Comparison of ENCODE assay signal across 12 cellular contexts in the genomic region with DNA sequence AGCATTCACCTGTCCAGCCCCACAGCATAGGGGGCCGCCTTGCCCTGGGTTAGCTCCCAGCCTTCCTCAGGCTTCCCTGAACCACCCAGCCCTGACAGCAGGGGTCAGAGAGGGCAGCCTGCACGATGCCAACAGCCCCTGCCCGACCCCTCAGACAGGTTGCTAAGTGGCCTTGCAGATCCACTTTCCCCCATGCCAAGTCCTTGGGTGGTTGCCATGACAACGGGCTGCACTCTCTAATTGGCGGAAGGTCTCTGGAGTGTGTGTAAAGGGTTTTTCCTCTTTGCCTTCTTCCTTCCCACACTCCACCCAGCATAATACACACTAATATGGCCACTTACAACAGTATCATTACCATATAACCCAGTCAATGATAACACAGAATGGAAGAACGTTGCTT.
DNase-seq lines count a peak whose midpoint lies in the region; ATAC-seq and TF ChIP-seq lines count a peak whose summit lies in the region.
"Had no signal": no experiment of that assay in that cellular context is flagged by ENCODE, and none has a peak within 500 bp of the region (broad histone marks: within the 10 kb centered on the region; RNA-seq: fewer than 3 reads in every experiment).

No MANE protein-coding gene starts in this region.

- no peak overlapping the region for H3K4me3 ChIP-seq in left lung
- H3K4me3 ChIP-seq in mammary epithelial cell (replicated peaks in 1 of 3; ENCODE audit: insufficient read depth in 1 of 3, low read depth in 2 of 3, low read length in 3 of 3): no peak overlapping the region

- no peak overlapping the region for H3K4me2 ChIP-seq in mammary epithelial cell (ENCODE audit: insufficient read depth, low read depth, low read length)

- no peaks in the 10 kb centered on the region for H4K20me1 ChIP-seq in mammary epithelial cell (ENCODE audit: insufficient read depth, low read length)

- CTCF ChIA-PET in mammary epithelial cell (lab: Charles Lee; ENCODE audit: low non-redundant PET): no interaction called here

- H3K27ac ChIP-seq in left lung: no peak overlapping the region
- H3K27ac ChIP-seq in mammary epithelial cell (ENCODE audit: insufficient read depth, low read depth, low read length): no peak overlapping the region
- H3K27ac ChIP-seq: RWPE1 had no signal

- H3K36me3 ChIP-seq in left lung (no peaks in the 10 kb centered on the region), mammary epithelial cell (ENCODE audit: insufficient read depth, low read length) (no peaks in the 10 kb centered on the region)

- no peaks in the 10 kb centered on the region for H3K27me3 ChIP-seq in left lung
- H3K27me3 ChIP-seq in mammary epithelial cell (ENCODE audit: insufficient read depth, low read length): peaks cover 8% of the 10 kb centered on the region

- WGBS in mammary epithelial cell (ENCODE audit: low coverage, missing lambda C conversion rate): 56% methylated on average over 6 of the region's 6 CpGs

- DNase-seq in EH (ENCODE audit: low read depth) (peak; percentile 12), NCI-H146 (lab: John Stamatoyannopoulos, UW) (peak; percentile 92), NCI-H748 treated with DMSO at 0.1 percent for 48 hours (lab: John Stamatoyannopoulos, UW) (peak; percentile 93), left lung (peak in 1 of 2 donors; percentile 50), iPS-NIHi11 (ENCODE audit: low spot score) (no peak), mammary epithelial cell (no peak)
- DNase-seq in activated CD8-positive, alpha-beta memory T cell treated with anti-CD3 and anti-CD28 coated beads, Interleukin-2, amount 50 U/mL, for 4 hours: no peak
- DNase-seq: CD4-positive, alpha-beta memory T cell; kidney had no signal

- intact Hi-C loops in left lung (cut with DNase I) (no loop called here), mammary epithelial cell (cut with micrococcal nuclease) (loop anchor here (10.0 kb wide), 1 partner anchor 116 kb away; a partner anchor contains a TSS)

- no peak overlapping the region for H3K9ac ChIP-seq in mammary epithelial cell (ENCODE audit: insufficient read depth, low read length)

- no peaks in the 10 kb centered on the region for H3K79me2 ChIP-seq in mammary epithelial cell (ENCODE audit: insufficient read depth, low read length)

- no peak overlapping the region for H2AFZ ChIP-seq in mammary epithelial cell (ENCODE audit: low read depth, low read length)

- H3K4me1 ChIP-seq in left lung (no peaks in the 10 kb centered on the region), mammary epithelial cell (ENCODE audit: insufficient read depth, low read length) (peaks cover 13% of the 10 kb centered on the region)

- ATAC-seq in left lung (peak; percentile 24), GM21526 (IDR thresholded peaks at IDR 0.05; ENCODE audit: low FRiP score, unreplicated experiment) (no peak)
- ATAC-seq: right cardiac atrium had no signal

- in situ Hi-C loops in mammary epithelial cell (cut with MboI; ENCODE audit: low sequenced_read_pairs in 2 of 2): no loop called here

- dilution Hi-C loops in mammary epithelial cell (cut with HindIII; ENCODE audit: low sequenced_read_pairs): no loop called here

- no peak for TF ChIP-seq CTCF in left lung (IDR thresholded peaks at IDR 0.05)
- no peak for TF ChIP-seq CTCF in mammary epithelial cell (conservative IDR thresholded peaks at IDR 0.05 in 1 of 2, IDR thresholded peaks at IDR 0.05 in 1 of 2; ENCODE audit: extremely low read depth in 1 of 2, insufficient read depth in 1 of 2, low read depth in 1 of 2, low read length in 2 of 2)

- no TSS peak for BruUV-seq in mammary epithelial cell (replicated peaks; lab: Mats Ljungman, UMichigan)

- H3K9me3 ChIP-seq in left lung: no peaks in the 10 kb centered on the region
- H3K9me3 ChIP-seq in mammary epithelial cell (replicated peaks; ENCODE audit: insufficient read depth, low read length): no peaks in the 10 kb centered on the region

Comparison
In these comparisons a context has a peak if more than half of its experiments do, and no peak if none do; other contexts are left out.
1. DNase-seq: peak in EH (single experiment), NCI-H146 (single experiment) and NCI-H748 treated with DMSO at 0.1 percent for 48 hours (single experiment); none in iPS-NIHi11 (single experiment), activated CD8-positive, alpha-beta memory T cell treated with anti-CD3 and anti-CD28 coated beads, Interleukin-2, amount 50 U/mL, for 4 hours (single experiment) and mammary epithelial cell (single experiment).